14 cellular contexts compared by ENCODE assay signal in genomic region chr6:167779123-167779992, GRCh38.
"Had no signal": no experiment of that assay in that cellular context is flagged by ENCODE, and none has a peak within 500 bp of the region (broad histone marks: within the 10 kb centered on the region; RNA-seq: fewer than 3 reads in every experiment).

No MANE protein-coding gene starts in this region.

- H3K9me3 ChIP-seq: adrenal gland, left ventricle myocardium inferior, prostate gland, right lobe of liver, vagina had no signal

- DNase-seq: activated CD4-positive, alpha-beta memory T cell treated with anti-CD3 and anti-CD28 coated beads, Interleukin-2, amount 10 ng/mL, durations not matched to agents 7 days and 5 days; activated CD4-positive, alpha-beta T cell treated with anti-CD3 and anti-CD28 coated beads for 4 hours; activated effector memory CD4-positive, alpha-beta T cell treated with anti-CD3 and anti-CD28 coated beads, Interleukin-2, amount 50 U/mL, for 16 hours; activated T-cell treated with anti-CD3 and anti-CD28 coated beads, Interleukin-2, amount 50 U/mL, for 4 hours; adrenal gland; hippocampal formation; left ventricle myocardium inferior; mesenchymal stem cell; natural killer cell; T-helper 2 cell had no signal

- H3K36me3 ChIP-seq: adrenal gland, cardiac muscle cell, left ventricle myocardium inferior, prostate gland, vagina had no signal

- H3K27ac ChIP-seq: adrenal gland, cardiac muscle cell, vagina had no signal

- H3K27me3 ChIP-seq: adrenal gland, cardiac muscle cell, right lobe of liver, vagina had no signal

- H3K4me3 ChIP-seq: adrenal gland, cardiac muscle cell, left ventricle myocardium inferior, prostate gland, right lobe of liver, vagina had no signal

- H3K4me1 ChIP-seq: adrenal gland, vagina had no signal
